10 cellular contexts compared by ENCODE assay signal in the genomic region with DNA sequence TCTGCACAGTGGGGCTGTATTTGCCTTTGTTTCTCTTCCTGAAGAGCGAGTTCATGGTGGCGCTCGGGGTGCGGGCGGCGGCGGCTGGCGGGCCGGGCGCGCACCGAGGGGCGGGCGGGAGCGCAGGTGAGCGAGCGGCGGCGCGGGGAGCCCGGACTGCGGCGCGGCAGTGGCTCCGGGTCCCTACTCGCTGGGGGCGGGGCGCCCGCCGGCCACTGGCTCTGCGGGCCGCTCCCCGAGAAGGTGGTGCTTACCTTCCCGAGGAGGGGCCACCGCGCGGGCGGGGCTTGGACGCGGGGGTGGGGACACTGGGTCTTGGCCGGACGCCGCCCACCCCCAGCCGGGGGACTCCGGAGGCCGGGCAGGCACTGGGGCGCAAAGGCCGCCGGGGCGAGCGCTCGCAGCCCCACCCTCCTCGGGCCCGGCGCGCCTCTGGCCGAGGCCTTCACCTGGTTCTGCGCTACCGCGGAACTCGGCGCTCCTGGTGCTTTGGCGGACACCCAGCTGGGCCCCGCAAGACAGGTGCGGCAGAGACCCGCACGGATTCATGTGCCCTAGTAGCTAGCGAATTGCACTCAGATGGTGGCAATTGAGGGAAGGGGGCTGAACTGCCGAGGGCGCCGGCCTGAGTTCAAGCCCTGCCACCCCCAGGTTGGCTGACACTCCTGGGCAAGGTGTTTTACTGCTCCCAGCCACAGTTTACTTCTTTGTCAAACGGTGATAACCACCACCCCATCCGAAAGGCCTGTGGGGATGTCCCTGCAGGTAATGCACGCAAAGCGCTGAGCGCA. TPM values are rescaled to one million over a fixed set of nuclear protein-coding genes. Genes with fewer than 3 reads are reported as not detected.
DNase-seq lines count a peak whose midpoint lies in the region; ATAC-seq and TF ChIP-seq lines count a peak whose summit lies in the region.
"Had no signal": no experiment of that assay in that cellular context is flagged by ENCODE, and none has a peak within 500 bp of the region (broad histone marks: within the 10 kb centered on the region; RNA-seq: fewer than 3 reads in every experiment).

A gene with protein sequence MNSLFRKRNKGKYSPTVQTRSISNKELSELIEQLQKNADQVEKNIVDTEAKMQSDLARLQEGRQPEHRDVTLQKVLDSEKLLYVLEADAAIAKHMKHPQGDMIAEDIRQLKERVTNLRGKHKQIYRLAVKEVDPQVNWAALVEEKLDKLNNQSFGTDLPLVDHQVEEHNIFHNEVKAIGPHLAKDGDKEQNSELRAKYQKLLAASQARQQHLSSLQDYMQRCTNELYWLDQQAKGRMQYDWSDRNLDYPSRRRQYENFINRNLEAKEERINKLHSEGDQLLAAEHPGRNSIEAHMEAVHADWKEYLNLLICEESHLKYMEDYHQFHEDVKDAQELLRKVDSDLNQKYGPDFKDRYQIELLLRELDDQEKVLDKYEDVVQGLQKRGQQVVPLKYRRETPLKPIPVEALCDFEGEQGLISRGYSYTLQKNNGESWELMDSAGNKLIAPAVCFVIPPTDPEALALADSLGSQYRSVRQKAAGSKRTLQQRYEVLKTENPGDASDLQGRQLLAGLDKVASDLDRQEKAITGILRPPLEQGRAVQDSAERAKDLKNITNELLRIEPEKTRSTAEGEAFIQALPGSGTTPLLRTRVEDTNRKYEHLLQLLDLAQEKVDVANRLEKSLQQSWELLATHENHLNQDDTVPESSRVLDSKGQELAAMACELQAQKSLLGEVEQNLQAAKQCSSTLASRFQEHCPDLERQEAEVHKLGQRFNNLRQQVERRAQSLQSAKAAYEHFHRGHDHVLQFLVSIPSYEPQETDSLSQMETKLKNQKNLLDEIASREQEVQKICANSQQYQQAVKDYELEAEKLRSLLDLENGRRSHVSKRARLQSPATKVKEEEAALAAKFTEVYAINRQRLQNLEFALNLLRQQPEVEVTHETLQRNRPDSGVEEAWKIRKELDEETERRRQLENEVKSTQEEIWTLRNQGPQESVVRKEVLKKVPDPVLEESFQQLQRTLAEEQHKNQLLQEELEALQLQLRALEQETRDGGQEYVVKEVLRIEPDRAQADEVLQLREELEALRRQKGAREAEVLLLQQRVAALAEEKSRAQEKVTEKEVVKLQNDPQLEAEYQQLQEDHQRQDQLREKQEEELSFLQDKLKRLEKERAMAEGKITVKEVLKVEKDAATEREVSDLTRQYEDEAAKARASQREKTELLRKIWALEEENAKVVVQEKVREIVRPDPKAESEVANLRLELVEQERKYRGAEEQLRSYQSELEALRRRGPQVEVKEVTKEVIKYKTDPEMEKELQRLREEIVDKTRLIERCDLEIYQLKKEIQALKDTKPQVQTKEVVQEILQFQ (N-terminal part only) (minus strand): TSS at position 158 of the 791 bp plus-strand sequence. CDS start 103 bp downstream, at position 55.

- H2BK5ac ChIP-seq in mesendoderm (ENCODE audit: low read length): no peak within 1 kb of the TSS

- H4K5ac ChIP-seq in mesendoderm (ENCODE audit: low read length): no peak within 1 kb of the TSS

- peak within 1 kb of the TSS; percentile 43 for H3K18ac ChIP-seq in mesendoderm (ENCODE audit: low read length)

- no peaks in the 10 kb centered on the region for H3K36me3 ChIP-seq in mesendoderm (ENCODE audit: control insufficient read depth, insufficient read depth, low read length)

- peak within 1 kb of the TSS; percentile 48 for H3K4ac ChIP-seq in mesendoderm (ENCODE audit: low read depth, low read length)

- H2AK5ac ChIP-seq in mesendoderm (ENCODE audit: low read length): no peak within 1 kb of the TSS

- no peaks in the 10 kb centered on the region for H3K9me3 Mint-ChIP-seq in T-helper 2 cell treated with Interferon-gamma antibody and Interleukin-4, amounts not matched to agents 5 μg/mL and 100 μg/mL, for 36 hours
- no peaks in the 10 kb centered on the region for H3K9me3 Mint-ChIP-seq in type B pancreatic cell

- no peaks in the 10 kb centered on the region for H3K4me1 ChIP-seq in mesendoderm (ENCODE audit: control insufficient read depth, low read depth, low read length)

- H3K27ac ChIP-seq in mesendoderm (ENCODE audit: low read depth, low read length): no peak within 1 kb of the TSS

- H3K9ac ChIP-seq in mesendoderm (ENCODE audit: low read length): peak within 1 kb of the TSS; percentile 64

- H3K56ac ChIP-seq in mesendoderm (ENCODE audit: low read length): peak within 1 kb of the TSS; percentile 84

- H3K27ac Mint-ChIP-seq in T-helper 2 cell treated with Interferon-gamma antibody and Interleukin-4, amounts not matched to agents 5 μg/mL and 100 μg/mL, for 36 hours: no peak within 1 kb of the TSS
- peak within 1 kb of the TSS; percentile 83 for H3K27ac Mint-ChIP-seq in type B pancreatic cell

- no peak within 1 kb of the TSS for H4K8ac ChIP-seq in mesendoderm (ENCODE audit: low read depth, low read length)

- peak within 1 kb of the TSS; percentile 61 for H3K4me3 Mint-ChIP-seq in T-helper 2 cell treated with Interferon-gamma antibody and Interleukin-4, amounts not matched to agents 5 μg/mL and 100 μg/mL, for 36 hours
- H3K4me3 Mint-ChIP-seq in type B pancreatic cell: peak within 1 kb of the TSS; percentile 92

- ATAC-seq in HG02763 (IDR thresholded peaks at IDR 0.05; ENCODE audit: unreplicated experiment): no peak

- H2BK15ac ChIP-seq in mesendoderm (replicated peaks; ENCODE audit: low read depth): no peak within 1 kb of the TSS

- no peak within 1 kb of the TSS for H3K23ac ChIP-seq in mesendoderm (ENCODE audit: low read length)

- WGBS in mesendoderm (ENCODE audit: extremely low coverage, insufficient coverage, low lambda C conversion rate): no CpG with 5 or more reads among the region's 76 CpGs

- peak within 1 kb of the TSS; percentile 99 for H3K4me2 ChIP-seq in mesendoderm (ENCODE audit: low read length)

- no peaks in the 10 kb centered on the region for H3K36me3 Mint-ChIP-seq in T-helper 2 cell treated with Interferon-gamma antibody and Interleukin-4, amounts not matched to agents 5 μg/mL and 100 μg/mL, for 36 hours (ENCODE audit: low read depth)
- peaks cover 3% of the 10 kb centered on the region for H3K36me3 Mint-ChIP-seq in type B pancreatic cell

- H3K27me3 ChIP-seq in mesendoderm (ENCODE audit: insufficient read depth, low read length, poor library complexity): no peaks in the 10 kb centered on the region

- no peaks in the 10 kb centered on the region for H3K79me1 ChIP-seq in mesendoderm (ENCODE audit: low read length)

- peaks cover 2% of the 10 kb centered on the region for H3K4me1 Mint-ChIP-seq in T-helper 2 cell treated with Interferon-gamma antibody and Interleukin-4, amounts not matched to agents 5 μg/mL and 100 μg/mL, for 36 hours (ENCODE audit: low read depth)
- H3K4me1 Mint-ChIP-seq in type B pancreatic cell (ENCODE audit: unreplicated experiment): peaks cover 10% of the 10 kb centered on the region

- peak; percentile 7 for DNase-seq in T-helper 2 cell treated with Interferon-gamma antibody and Interleukin-4, amounts not matched to agents 5 μg/mL and 100 μg/mL, for 36 hours (ENCODE audit: low spot score)
- DNase-seq in T-helper 2 cell (no peak), NCI-H526 (lab: John Stamatoyannopoulos, UW) (peak; percentile 26 to 86), ecto neural progenitor cell (ENCODE audit: low spot score) (peak; percentile 83), mesendoderm (peak; percentile 95), type B pancreatic cell (ENCODE audit: extremely low spot score, unreplicated experiment) (peak; percentile 88), T1000 (lab: John Stamatoyannopoulos, UW) (no peak)
- DNase-seq: DND-41 had no signal

- TF ChIP-seq CTCF in type B pancreatic cell (conservative IDR thresholded peaks at IDR 0.05): no peak

- H3K79me2 ChIP-seq in mesendoderm (ENCODE audit: control insufficient read depth, insufficient read depth, low read length): no peaks in the 10 kb centered on the region

- peaks cover 30% of the 10 kb centered on the region for H3K27me3 Mint-ChIP-seq in T-helper 2 cell treated with Interferon-gamma antibody and Interleukin-4, amounts not matched to agents 5 μg/mL and 100 μg/mL, for 36 hours (ENCODE audit: low read depth)
- peaks cover 43% of the 10 kb centered on the region for H3K27me3 Mint-ChIP-seq in type B pancreatic cell

- no peak within 1 kb of the TSS for H2BK120ac ChIP-seq in mesendoderm (ENCODE audit: low read depth, low read length)

- peak within 1 kb of the TSS; percentile 65 for H3K4me3 ChIP-seq in mesendoderm (ENCODE audit: low read length)

RNA-seq across cellular contexts. Expression of the gene that starts here (rescaled TPM):
- 14.5 TPM for polyA plus RNA-seq in mesendoderm (2013, experiment 1 of 2)
- polyA plus RNA-seq in mesendoderm (2013, experiment 2 of 2): 15.7 TPM
- 142 and 428 TPM in 2 replicates for total RNA-seq in type B pancreatic cell (ENCODE audit: low replicate concordance)
- total RNA-seq: activated CD8-positive, alpha-beta memory T cell treated with anti-CD3 and anti-CD28 coated beads for 36 hours had no signal

Comparison
In these comparisons a context has a peak if more than half of its experiments do, and no peak if none do; other contexts are left out.
1. DNase-seq: peak in T-helper 2 cell treated with Interferon-gamma antibody and Interleukin-4, amounts not matched to agents 5 μg/mL and 100 μg/mL, for 36 hours (single experiment), NCI-H526 (2 of 2), ecto neural progenitor cell (single experiment), mesendoderm (single experiment) and type B pancreatic cell (single experiment); none in T-helper 2 cell (0 of 5) and T1000 (single experiment).